ENCODE assay signal across 1 cellular context in genomic region chr18:76382265-76382664, GRCh38.
TF ChIP-seq lines count a peak whose summit lies in the region.

No MANE protein-coding gene starts in this region.

TF ChIP-seq in WTC11, 78 proteins besides CTCF, POLR2A, EP300 and RAD21 (continued from another document):
- no peak for TF ChIP-seq ZNF512 (CRISPR knock-in tag; IDR thresholded peaks at IDR 0.05; ENCODE audit: borderline replicate concordance)
- TF ChIP-seq FOXP4 (CRISPR knock-in tag; IDR thresholded peaks at IDR 0.05): no peak
- TF ChIP-seq NFE2L1 (CRISPR knock-in tag; IDR thresholded peaks at IDR 0.05): no peak
- no peak for TF ChIP-seq MAX (CRISPR knock-in tag; IDR thresholded peaks at IDR 0.05)
